ENCODE assay signal across 8 cellular contexts in the genomic region with DNA sequence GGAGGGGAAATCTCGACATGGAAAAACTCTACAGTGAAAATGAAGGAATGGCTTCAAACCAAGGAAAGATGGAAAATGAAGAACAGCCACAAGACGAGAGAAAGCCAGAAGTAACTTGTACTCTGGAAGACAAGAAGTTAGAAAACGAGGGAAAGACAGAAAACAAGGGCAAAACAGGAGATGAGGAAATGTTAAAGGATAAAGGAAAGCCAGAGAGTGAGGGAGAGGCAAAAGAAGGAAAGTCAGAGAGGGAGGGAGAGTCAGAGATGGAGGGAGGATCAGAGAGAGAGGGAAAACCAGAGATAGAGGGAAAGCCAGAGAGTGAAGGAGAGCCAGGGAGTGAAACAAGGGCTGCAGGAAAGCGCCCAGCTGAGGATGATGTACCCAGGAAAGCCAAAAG. TPM values are rescaled to one million over a fixed set of nuclear protein-coding genes. Genes with fewer than 3 reads are reported as not detected.
DNase-seq lines count a peak whose midpoint lies in the region; ATAC-seq and TF ChIP-seq lines count a peak whose summit lies in the region.

No MANE protein-coding gene starts in this region.

- WGBS in HUES64 = 79% methylated on average over 4 of the region's 4 CpGs

- H3K4me1 Mint-ChIP-seq in nephron = peaks cover 7% of the 10 kb centered on the region

- no peak for DNase-seq in A673 (ENCODE audit: low spot score)
- no peak for DNase-seq in coronary artery (ENCODE audit: low spot score)
- DNase-seq in NCI-H2107 treated with DMSO at 0.1 percent for 48 hours (lab: John Stamatoyannopoulos, UW; ENCODE audit: unreplicated experiment) = no peak
- DNase-seq in NCI-H2196 treated with DMSO at 0.1 percent for 48 hours (lab: John Stamatoyannopoulos, UW; ENCODE audit: unreplicated experiment) = no peak
- no peak for DNase-seq in NCI-H1417 (lab: John Stamatoyannopoulos, UW)

- H3K9me3 ChIP-seq in A673 (ENCODE audit: low read depth, low read length, poor library complexity, severe bottlenecking) = no peaks in the 10 kb centered on the region
- H3K9me3 ChIP-seq in HUES64 (ENCODE audit: insufficient read depth, low read depth, low read length) = no peaks in the 10 kb centered on the region

- no TSS peak for BruUV-seq in A673 (replicated peaks; lab: Mats Ljungman, UMichigan)

- peak overlapping the region; percentile 82; the same call in 1 of the 2 replicates for H3K9ac ChIP-seq in HUES64 (ENCODE audit: low read depth, low read length)

- H3K27ac Mint-ChIP-seq in nephron = peak overlapping the region; percentile 95 to 97 (median 97)

- H3K4me3 ChIP-seq in A673 (ENCODE audit: low read depth, low read length, poor library complexity, severe bottlenecking) (peak overlapping the region; percentile 62), HUES64 (ENCODE audit: low read length) (peak overlapping the region; percentile 94; the same call in 1 of the 2 replicates), coronary artery (peak overlapping the region; percentile 77)

- CTCF ChIA-PET in A673 (lab: Charles Lee) = no interaction called here

- H3K9me3 Mint-ChIP-seq in nephron = peaks cover 10% of the 10 kb centered on the region

- peaks cover 15% of the 10 kb centered on the region for H3K36me3 Mint-ChIP-seq in nephron (ENCODE audit: low read depth)

- H3K4me1 ChIP-seq in A673 (ENCODE audit: insufficient read depth, low read length, poor library complexity, severe bottlenecking) (no peaks in the 10 kb centered on the region), HUES64 (ENCODE audit: insufficient read depth, low read length) (no peaks in the 10 kb centered on the region)

- ATAC-seq in GM18520 (IDR thresholded peaks at IDR 0.05; ENCODE audit: unreplicated experiment) = no peak

- POLR2A ChIA-PET in A673 (lab: Charles Lee; ENCODE audit: low non-redundant PET) = no interaction called here

- intact Hi-C loops in A673 (cut with micrococcal nuclease; ENCODE audit: unreplicated experiment) = no loop called here

- H3K27ac ChIP-seq in A673 (ENCODE audit: low read depth, low read length, poor library complexity, severe bottlenecking) (no peak overlapping the region), HUES64 (ENCODE audit: low read depth, low read length) (no peak overlapping the region), coronary artery (peak overlapping the region; percentile 83 to 96)

- H3K27me3 Mint-ChIP-seq in nephron (ENCODE audit: low read depth) = no peaks in the 10 kb centered on the region

- H3K4me3 Mint-ChIP-seq in nephron = peak overlapping the region; percentile 95 to 99 (median 96)

- TF ChIP-seq CTCF in A673 (conservative IDR thresholded peaks at IDR 0.05; ENCODE audit: low read depth, low read length) = no peak
- no peak for TF ChIP-seq CTCF in coronary artery (IDR thresholded peaks at IDR 0.05)
- no peak for TF ChIP-seq CTCF in nephron (IDR thresholded peaks at IDR 0.05; ENCODE audit: unreplicated experiment in 3 of 3)

- H3K36me3 ChIP-seq in A673 (ENCODE audit: insufficient read depth, low read length, poor library complexity, severe bottlenecking) (no peaks in the 10 kb centered on the region), HUES64 (ENCODE audit: insufficient read depth, low read length) (peaks cover 12% of the 10 kb centered on the region)

- H3K27me3 ChIP-seq in A673 (replicated peaks; ENCODE audit: insufficient read depth, low read depth, low read length, poor library complexity) (peaks cover 1% of the 10 kb centered on the region), HUES64 (ENCODE audit: insufficient read depth, low read length) (no peaks in the 10 kb centered on the region)

RNA-seq across cellular contexts. Expression of gene TCEAL4, which starts 1.3 kb away (rescaled TPM):
- 37.3 and 39.7 TPM in 2 replicates for total RNA-seq in A673 (2021)
- 44.9 TPM for polyA plus RNA-seq in HUES64 (2013, experiment 1 of 2)
- 56.2 TPM for polyA plus RNA-seq in HUES64 (2013, experiment 2 of 2)

RNA-seq across cellular contexts. Expression of gene TCEAL3, which starts 21.1 kb away (rescaled TPM):
- 12.1 and 15.9 TPM in 2 replicates for total RNA-seq in A673 (2021)
- polyA plus RNA-seq in HUES64 (2013, experiment 1 of 2) = 9.4 TPM
- polyA plus RNA-seq in HUES64 (2013, experiment 2 of 2) = 10.6 TPM

RNA-seq across cellular contexts. Expression of gene TCEAL1, which starts 42.1 kb away (rescaled TPM):
- 8.4 and 10.9 TPM in 2 replicates for total RNA-seq in A673 (2021)
- 4.8 TPM for polyA plus RNA-seq in HUES64 (2013, experiment 1 of 2)
- polyA plus RNA-seq in HUES64 (2013, experiment 2 of 2) = 4.8 TPM

Comparison
In these comparisons a context has a peak if more than half of its experiments do, and no peak if none do; other contexts are left out.
1. H3K27ac ChIP-seq: peak in coronary artery (2 of 2); none in A673 (single experiment) and HUES64 (single experiment).
2. Peak in every context shown above with its lines, with median percentiles within 50 percentile points of each other: H3K4me3 ChIP-seq.